In the genomic region with DNA sequence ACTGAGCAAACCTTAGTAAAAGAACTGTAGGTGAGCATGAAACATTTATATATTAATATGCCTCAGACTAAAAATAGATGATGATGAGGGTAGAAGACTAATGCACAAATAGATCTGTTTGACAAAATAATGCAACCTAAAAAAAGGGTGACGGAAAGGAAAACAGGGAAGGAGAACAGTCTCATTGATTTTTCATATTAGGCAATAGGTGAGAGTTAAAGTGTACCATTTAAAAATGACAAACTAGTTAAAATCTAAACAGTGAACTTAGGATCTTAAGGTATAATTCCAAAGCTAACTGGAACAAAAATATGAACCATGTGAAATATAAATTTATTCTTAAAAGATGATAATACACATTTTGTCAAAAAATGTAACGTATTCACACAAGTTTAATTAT, we compare ENCODE assay signal across 10 cellular contexts.
"Had no signal": no experiment of that assay in that cellular context is flagged by ENCODE, and none has a peak within 500 bp of the region (broad histone marks: within the 10 kb centered on the region; RNA-seq: fewer than 3 reads in every experiment).

No MANE protein-coding gene starts in this region.

- FAIRE-seq: H1, H54, K562 had no signal

- H2AFZ ChIP-seq: GM23248 had no signal

- DNase-seq: GM23248, H9, HCEC 1CT, HFFc6, IMR-90, KG1 had no signal

- H3K4me3 Mint-ChIP-seq: H9, HFFc6 had no signal

- H3K4me3 ChIP-seq: GM23248, K562 had no signal

- H3K9me3 Mint-ChIP-seq: H9 had no signal

- H3K27ac ChIP-seq: GM23248, HL-60 had no signal

- H3K9ac ChIP-seq: GM23248 had no signal

- H3K27ac Mint-ChIP-seq: H9, HFFc6 had no signal

- ATAC-seq: K562 had no signal
